ENCODE assay signal across 11 cellular contexts in the genomic region with DNA sequence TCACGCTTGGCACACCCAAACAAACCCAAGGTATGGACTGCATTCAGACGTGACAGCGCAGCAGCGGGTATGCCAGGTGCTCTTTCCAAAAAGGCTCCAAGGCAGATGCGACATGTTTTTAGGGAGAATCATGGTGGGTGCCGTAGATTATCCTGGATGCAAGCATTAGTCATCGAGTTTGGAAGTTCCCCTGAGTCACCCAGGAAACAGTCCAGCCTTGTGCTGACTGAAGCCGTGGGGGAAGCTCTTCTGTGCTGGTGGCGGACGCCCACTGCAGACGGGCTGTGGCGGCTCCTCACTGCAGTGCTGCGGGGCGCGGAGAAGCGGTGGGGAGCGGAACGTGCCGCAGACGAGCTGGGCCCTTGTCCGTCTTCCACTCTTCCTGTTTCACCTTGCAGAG. TPM values are rescaled to one million over a fixed set of nuclear protein-coding genes. Genes with fewer than 3 reads are reported as not detected.
DNase-seq lines count a peak whose midpoint lies in the region; ATAC-seq and TF ChIP-seq lines count a peak whose summit lies in the region.
"Had no signal": no experiment of that assay in that cellular context is flagged by ENCODE, and none has a peak within 500 bp of the region (broad histone marks: within the 10 kb centered on the region; RNA-seq: fewer than 3 reads in every experiment).

No MANE protein-coding gene starts in this region.

- no peak for ATAC-seq in stimulated activated naive B cell treated with anti-CD40 and anti-IgM and Interleukin-4, amounts not matched to agents 10 μg/mL and 1 μg/mL and 100 μg/mL, for 72 hours (replicated peaks)
- ATAC-seq in gastrocnemius medialis = no peak
- ATAC-seq: activated naive CD8-positive, alpha-beta T cell treated with anti-CD3 and anti-CD28 coated beads, Interleukin-2, amount 50 U/mL, for 24 hours had no signal

- H3K27ac Mint-ChIP-seq in stimulated activated naive B cell treated with anti-CD40 and anti-IgM and Interleukin-4, amounts not matched to agents 10 μg/mL and 1 μg/mL and 100 μg/mL, for 72 hours = no peak overlapping the region
- H3K27ac Mint-ChIP-seq: activated naive CD8-positive, alpha-beta T cell treated with anti-CD3 and anti-CD28 coated beads, Interleukin-2, amount 50 U/mL, for 24 hours had no signal

- H3K4me1 ChIP-seq in HEK293 (ENCODE audit: control insufficient read depth, insufficient read depth, low read length) (no peaks in the 10 kb centered on the region; the same call in 1 of the 2 replicates), fibroblast of lung (ENCODE audit: control insufficient read depth, extremely low read depth, insufficient read depth, low read length) (peaks cover 5% of the 10 kb centered on the region), skeletal muscle satellite cell (ENCODE audit: control insufficient read depth, insufficient read depth, low read length) (peaks cover 28% of the 10 kb centered on the region), gastrocnemius medialis (no peaks in the 10 kb centered on the region)

- H3K27me3 ChIP-seq in fibroblast of lung (ENCODE audit: control insufficient read depth, insufficient read depth, low read length) = no peaks in the 10 kb centered on the region
- no peaks in the 10 kb centered on the region for H3K27me3 ChIP-seq in skeletal muscle satellite cell (ENCODE audit: control insufficient read depth, insufficient read depth, low read length)
- H3K27me3 ChIP-seq in gastrocnemius medialis = no peaks in the 10 kb centered on the region
- H3K27me3 ChIP-seq: suprapubic skin had no signal

- CTCF ChIA-PET in HEK293 (lab: Yijun Ruan, JAX) = interaction anchor here (0.7 kb wide), 1 partner anchor 311 kb away, joined by 3 read pairs; no protein-coding TSS in a partner anchor

- H3K79me2 ChIP-seq in fibroblast of lung (ENCODE audit: control insufficient read depth, insufficient read depth, low read length) = peaks cover 27% of the 10 kb centered on the region

- H3K4me2 ChIP-seq in fibroblast of lung (ENCODE audit: extremely low read depth, insufficient read depth, low read length) = no peak overlapping the region
- peak overlapping the region; percentile 20 for H3K4me2 ChIP-seq in skeletal muscle satellite cell (ENCODE audit: low read length)

- H3K9ac ChIP-seq in fibroblast of lung (ENCODE audit: insufficient read depth, low read length) = no peak overlapping the region
- no peak overlapping the region for H3K9ac ChIP-seq in skeletal muscle satellite cell (ENCODE audit: low read depth, low read length)

- H3K27ac ChIP-seq in HEK293 (ENCODE audit: extremely low read depth, low read depth, low read length) (no peak overlapping the region), fibroblast of lung (ENCODE audit: insufficient read depth, low read length) (no peak overlapping the region), gastrocnemius medialis (no peak overlapping the region)
- H3K27ac ChIP-seq: suprapubic skin had no signal

- peaks cover 58 to 93% of the 10 kb centered on the region in 2 experiments for H3K36me3 ChIP-seq in HEK293 (ENCODE audit: control insufficient read depth in 2 of 2, insufficient read depth in 1 of 2, low read length in 2 of 2)
- peaks cover 9% of the 10 kb centered on the region for H3K36me3 ChIP-seq in fibroblast of lung (ENCODE audit: control insufficient read depth, insufficient read depth, low read length)
- peaks cover 61% of the 10 kb centered on the region for H3K36me3 ChIP-seq in skeletal muscle satellite cell (ENCODE audit: insufficient read depth, low read length)
- peaks cover 0 to 40% of the 10 kb centered on the region in 2 donors for H3K36me3 ChIP-seq in gastrocnemius medialis

- H3K27me3 Mint-ChIP-seq in stimulated activated naive B cell treated with anti-CD40 and anti-IgM and Interleukin-4, amounts not matched to agents 10 μg/mL and 1 μg/mL and 100 μg/mL, for 72 hours = no peaks in the 10 kb centered on the region
- H3K27me3 Mint-ChIP-seq: activated naive CD8-positive, alpha-beta T cell treated with anti-CD3 and anti-CD28 coated beads, Interleukin-2, amount 50 U/mL, for 24 hours had no signal

- no peak overlapping the region for H2AFZ ChIP-seq in fibroblast of lung (ENCODE audit: low read length)

- TF ChIP-seq POLR2A in gastrocnemius medialis (IDR thresholded peaks at IDR 0.05) = no peak

- in situ Hi-C loops in gastrocnemius medialis (cut with MboI; ENCODE audit: low sequenced_read_pairs in 4 of 4) = no loop called here

- POLR2A ChIA-PET in HEK293 (lab: Yijun Ruan, JAX) = interaction anchor here (1.4 kb wide), 1 partner anchor 14 kb away, joined by 3 read pairs; a partner anchor contains a TSS

- no peak overlapping the region for H3K4me3 Mint-ChIP-seq in stimulated activated naive B cell treated with anti-CD40 and anti-IgM and Interleukin-4, amounts not matched to agents 10 μg/mL and 1 μg/mL and 100 μg/mL, for 72 hours
- H3K4me3 Mint-ChIP-seq: activated naive CD8-positive, alpha-beta T cell treated with anti-CD3 and anti-CD28 coated beads, Interleukin-2, amount 50 U/mL, for 24 hours had no signal

- no peaks in the 10 kb centered on the region for H3K9me3 Mint-ChIP-seq in stimulated activated naive B cell treated with anti-CD40 and anti-IgM and Interleukin-4, amounts not matched to agents 10 μg/mL and 1 μg/mL and 100 μg/mL, for 72 hours
- H3K9me3 Mint-ChIP-seq: activated naive CD8-positive, alpha-beta T cell treated with anti-CD3 and anti-CD28 coated beads, Interleukin-2, amount 50 U/mL, for 24 hours had no signal

- intact Hi-C loops in gastrocnemius medialis (cut with DNase I; ENCODE audit: low total_unique reads) = no loop called here

- H3K4me3 ChIP-seq in HEK293 (ENCODE audit: low read depth, low read length) (no peak overlapping the region), fibroblast of lung (replicated peaks in 1 of 4; ENCODE audit: control extremely low read depth in 1 of 4, insufficient read depth in 1 of 4, low read depth in 3 of 4, low read length in 4 of 4) (no peak overlapping the region), skeletal muscle satellite cell (ENCODE audit: low read length) (no peak overlapping the region), gastrocnemius medialis (no peak overlapping the region)
- H3K4me3 ChIP-seq: suprapubic skin had no signal

- H3K4me1 Mint-ChIP-seq in stimulated activated naive B cell treated with anti-CD40 and anti-IgM and Interleukin-4, amounts not matched to agents 10 μg/mL and 1 μg/mL and 100 μg/mL, for 72 hours = peaks cover 7 to 17% of the 10 kb centered on the region in 2 donors

- no peaks in the 10 kb centered on the region for H4K20me1 ChIP-seq in fibroblast of lung (ENCODE audit: control insufficient read depth, extremely low read depth, insufficient read depth, low read length)

- no peaks in the 10 kb centered on the region for H3K9me3 ChIP-seq in HEK293 (ENCODE audit: control insufficient read depth, insufficient read depth, low read depth, low read length)
- no peaks in the 10 kb centered on the region for H3K9me3 ChIP-seq in fibroblast of lung (ENCODE audit: control insufficient read depth, insufficient read depth, low read depth, low read length)
- H3K9me3 ChIP-seq in skeletal muscle satellite cell (replicated peaks; ENCODE audit: low read length) = no peaks in the 10 kb centered on the region
- no peaks in the 10 kb centered on the region for H3K9me3 ChIP-seq in gastrocnemius medialis
- H3K9me3 ChIP-seq: suprapubic skin had no signal

- H3K36me3 Mint-ChIP-seq in stimulated activated naive B cell treated with anti-CD40 and anti-IgM and Interleukin-4, amounts not matched to agents 10 μg/mL and 1 μg/mL and 100 μg/mL, for 72 hours = peaks cover 38 to 60% of the 10 kb centered on the region in 2 donors

- TF ChIP-seq CTCF in HEK293 (tag by site-specific recombination; IDR thresholded peaks at IDR 0.05) = no peak
- no peak for TF ChIP-seq CTCF in fibroblast of lung (conservative IDR thresholded peaks at IDR 0.05 in 1 of 2, IDR thresholded peaks at IDR 0.05 in 1 of 2; ENCODE audit: low read depth in 1 of 2, low read length in 2 of 2)
- TF ChIP-seq CTCF in gastrocnemius medialis (IDR thresholded peaks at IDR 0.05 in 4 of 5, conservative IDR thresholded peaks at IDR 0.05 in 1 of 5) = no peak

- peak; percentile 73 for DNase-seq in T1000 (lab: John Stamatoyannopoulos, UW)
- peak; percentile 45 to 95 for DNase-seq in fibroblast of lung (ENCODE audit: low read depth in 2 of 2)
- no peak for DNase-seq in stimulated activated naive B cell treated with anti-CD40 and anti-IgM and Interleukin-4, amounts not matched to agents 10 μg/mL and 1 μg/mL and 100 μg/mL, for 72 hours
- DNase-seq in activated T-cell treated with anti-CD3 and anti-CD28 coated beads, Interleukin-2, amount 50 U/mL, for 48 hours = no peak
- DNase-seq in gastrocnemius medialis = no peak
- DNase-seq: activated naive CD8-positive, alpha-beta T cell treated with anti-CD3 and anti-CD28 coated beads, Interleukin-2, amount 50 U/mL, for 24 hours; effector CD8-positive, alpha-beta T cell; T-helper 9 cell had no signal

TF ChIP-seq in HEK293, 187 proteins besides CTCF, POLR2A, EP300 and RAD21:
- TF ChIP-seq ZNF624 (tag by site-specific recombination; IDR thresholded peaks at IDR 0.05) (no peak), EGR2 (tag by site-specific recombination; IDR thresholded peaks at IDR 0.05; ENCODE audit: low read depth) (0 out of 2 replicates have a peak, but pooled peaks have one; percentile 7)

RNA-seq across cellular contexts. Expression of a gene that starts 13.9 kb away (rescaled TPM):
- total RNA-seq in fibroblast of lung = 15.5 and 22.9 TPM in 2 replicates
- polyA plus RNA-seq in fibroblast of lung = 41.2 and 55.2 TPM in 2 replicates
- polyA plus RNA-seq in fibroblast of lung (2012) = 35.3 and 45.9 TPM in 2 replicates
- polyA minus RNA-seq in fibroblast of lung (ENCODE audit: low replicate concordance) = 15.7 and 16.3 TPM in 2 replicates
- 34.7 and 45.2 TPM in 2 replicates for total RNA-seq in skeletal muscle satellite cell (2012; rRNA removed)
- total RNA-seq in gastrocnemius medialis = 10 to 100 TPM in 3 of 4 donors, 1 to 10 TPM in 1; 8.7 to 28.2 (median 15.9) TPM

RNA-seq across cellular contexts. Expression of a gene that starts 14.0 kb away (rescaled TPM):
- 24.1 and 36.3 TPM in 2 replicates for total RNA-seq in fibroblast of lung
- 7.9 and 9.4 TPM in 2 replicates for polyA plus RNA-seq in fibroblast of lung
- polyA plus RNA-seq in fibroblast of lung (2012) = 15.2 and 16.4 TPM in 2 replicates
- 6.8 and 34.6 TPM in 2 replicates for polyA minus RNA-seq in fibroblast of lung (ENCODE audit: low replicate concordance)
- 37.3 and 37.4 TPM in 2 replicates for total RNA-seq in skeletal muscle satellite cell (2012; rRNA removed)
- 10 to 100 TPM in 3 of 4 donors, 1 to 10 TPM in 1; 6.5 to 22.6 (median 13.9) TPM for total RNA-seq in gastrocnemius medialis

Comparison
In these comparisons a context has a peak if more than half of its experiments do, and no peak if none do; other contexts are left out.
1. DNase-seq: peak in T1000 (single experiment) and fibroblast of lung (2 of 2); none in stimulated activated naive B cell treated with anti-CD40 and anti-IgM and Interleukin-4, amounts not matched to agents 10 μg/mL and 1 μg/mL and 100 μg/mL, for 72 hours (single experiment), activated T-cell treated with anti-CD3 and anti-CD28 coated beads, Interleukin-2, amount 50 U/mL, for 48 hours (0 of 2) and gastrocnemius medialis (0 of 2).